Comparison of ENCODE assay signal across 8 cellular contexts in genomic region chr17:49361129-49361901, GRCh38. TPM values are rescaled to one million over a fixed set of nuclear protein-coding genes. Genes with fewer than 3 reads are reported as not detected.
DNase-seq lines count a peak whose midpoint lies in the region; ATAC-seq, FAIRE-seq and TF ChIP-seq lines count a peak whose summit lies in the region.

No MANE protein-coding gene starts in this region.

- H3K9ac ChIP-seq in H1 (replicated peaks in 1 of 4; ENCODE audit: extremely low read depth in 1 of 4, low read depth in 3 of 4, low read length in 3 of 4), result peak overlapping the region; percentile 66 to 97 (median 86)

- no peak for TF ChIP-seq POLR2A in H1 (IDR thresholded peaks at IDR 0.05; ENCODE audit: control extremely low read depth in 1 of 2, low read depth in 2 of 2, low read length in 2 of 2)

- H3K56ac ChIP-seq in H1 (replicated peaks; ENCODE audit: insufficient read length, low read depth, low read length), result peak overlapping the region; percentile 63

- no peak overlapping the region for H2BK20ac ChIP-seq in H1 (ENCODE audit: low read length)

- H3K4me3 ChIP-seq in H1 (ENCODE audit: extremely low read depth in 1 of 4, insufficient read depth in 2 of 4, low read depth in 3 of 4, low read length in 4 of 4) (peak overlapping the region; percentile 86 to 98 (median 89)), mononuclear cell (ENCODE audit: low read length) (peak overlapping the region; percentile 90)

- no peak overlapping the region for H2BK12ac ChIP-seq in H1 (ENCODE audit: low read depth, low read length)

- H3K4ac ChIP-seq in H1 (replicated peaks; ENCODE audit: insufficient read length, low read depth, low read length), result no peak overlapping the region

- H4K8ac ChIP-seq in H1 (ENCODE audit: extremely low read depth, insufficient read depth, low read length), result peak overlapping the region; percentile 88; the same call in 1 of the 2 replicates

- DNase-seq in NCI-H524 (lab: John Stamatoyannopoulos, UW), result peak; percentile 53 to 71
- no peak for DNase-seq in NCI-H524 treated with DMSO at 0.1 percent for 48 hours (lab: John Stamatoyannopoulos, UW)
- DNase-seq in NCI-H460 (ENCODE audit: extremely low read depth, low read depth), result peak; percentile 7
- DNase-seq in activated CD8-positive, alpha-beta memory T cell treated with anti-CD3 and anti-CD28 coated beads for 1 hour (ENCODE audit: extremely low read depth in 1 of 2, low read depth in 1 of 2), result peak; percentile 61 to 77
- DNase-seq in H1 (ENCODE audit: low read depth in 1 of 2, low spot score in 2 of 2), result peak in 1 of 2 experiments; percentile 68
- DNase-seq in stimulated activated CD8-positive, alpha-beta memory T cell treated with anti-CD3 and anti-CD28 coated beads, Interleukin-2, amount 100 ng/mL, for 1 hour (ENCODE audit: low read depth in 2 of 2), result peak; percentile 55 to 65

- H3K79me2 ChIP-seq in H1 (ENCODE audit: control insufficient read depth in 1 of 2, insufficient read depth in 2 of 2, low read length in 2 of 2), result peaks cover 10 to 50% of the 10 kb centered on the region in 2 experiments; a peak in 3 of 4 replicates

- no peak overlapping the region for H3K14ac ChIP-seq in H1 (ENCODE audit: insufficient read length)

- no peak overlapping the region for H2BK15ac ChIP-seq in H1 (ENCODE audit: low read length)

- H4K20me1 ChIP-seq in H1 (replicated peaks in 1 of 2; ENCODE audit: control insufficient read depth in 1 of 2, insufficient read depth in 2 of 2, low read length in 2 of 2), result peaks cover 2 to 4% of the 10 kb centered on the region in 2 experiments

- ATAC-seq in HG02973 (IDR thresholded peaks at IDR 0.05; ENCODE audit: unreplicated experiment), result peak; percentile 24

- no peak overlapping the region for H2BK120ac ChIP-seq in H1 (replicated peaks; ENCODE audit: low read depth, low read length)

- H3K23me2 ChIP-seq in H1 (ENCODE audit: low read depth, low read length), result peaks cover 11% of the 10 kb centered on the region

- no peak overlapping the region for H3K23ac ChIP-seq in H1 (ENCODE audit: insufficient read length)

- peaks cover 5% of the 10 kb centered on the region; the same call in 1 of the 2 replicates for H3K79me1 ChIP-seq in H1 (ENCODE audit: low read depth, low read length)

- 0 out of 2 replicates have a peak overlapping the region, but pooled peaks have one; percentile 56 for H3K18ac ChIP-seq in H1 (ENCODE audit: extremely low read depth, low read length)

- TF ChIP-seq RAD21 in H1 (IDR thresholded peaks at IDR 0.05 in 1 of 2, conservative IDR thresholded peaks at IDR 0.05 in 1 of 2; ENCODE audit: low read depth in 2 of 2, low read length in 2 of 2), result no peak

- H4K91ac ChIP-seq in H1 (replicated peaks; ENCODE audit: insufficient read length, low read length), result no peak overlapping the region

- peak overlapping the region; percentile 97 to 99 for H3K4me2 ChIP-seq in H1 (ENCODE audit: insufficient read depth in 1 of 2, low read depth in 2 of 2, low read length in 2 of 2)

- peak overlapping the region; percentile 82; the same call in 1 of the 2 replicates for H3K27ac ChIP-seq in H1 (ENCODE audit: low read depth, low read length)

- H2BK5ac ChIP-seq in H1 (ENCODE audit: low read depth, low read length), result peak overlapping the region; percentile 79; the same call in 1 of the 2 replicates

- H3K27me3 ChIP-seq in H1 (replicated peaks in 1 of 4; ENCODE audit: control insufficient read depth in 3 of 4, extremely low read depth in 1 of 4, insufficient read depth in 3 of 4, low read length in 3 of 4), result no peaks in the 10 kb centered on the region
- H3K27me3 ChIP-seq in mononuclear cell (ENCODE audit: insufficient read depth, low read length), result no peaks in the 10 kb centered on the region

- CTCF ChIA-PET in H1 (lab: Charles Lee; ENCODE audit: partially characterized antibody), result interaction anchor here (0.9 to 5.0 kb wide), 4 partner anchors 7 to 195 kb away, joined by 3 to 23 read pairs (median 3); no protein-coding TSS in a partner anchor

- H3K4me1 ChIP-seq in H1 (replicated peaks in 1 of 4; ENCODE audit: control insufficient read depth in 3 of 4, insufficient read depth in 4 of 4, low read length in 3 of 4), result peaks cover 5 to 14% (median 7%) of the 10 kb centered on the region in 4 experiments; a peak in 6 of 7 replicates
- peaks cover 57% of the 10 kb centered on the region for H3K4me1 ChIP-seq in mononuclear cell (ENCODE audit: insufficient read depth, low read length)

- no peaks in the 10 kb centered on the region for H3K36me3 ChIP-seq in H1 (ENCODE audit: control insufficient read depth in 2 of 4, insufficient read depth in 4 of 4, low read length in 3 of 4)

- 4% methylated on average over 22 of the region's 52 CpGs; no CpG with 5 or more reads in 1 of the 2 experiments for WGBS in H1 (ENCODE audit: extremely low coverage in 1 of 2, insufficient coverage in 1 of 2, insufficient read length in 1 of 2, insufficient replicate concordance in 2 of 2, low coverage in 1 of 2, low lambda C conversion rate in 2 of 2, missing lambda C conversion rate in 1 of 2), 2 experiments

- no peak overlapping the region for H2AK5ac ChIP-seq in H1 (ENCODE audit: low read depth, low read length)

- TF ChIP-seq EP300 in H1 (IDR thresholded peaks at IDR 0.05; ENCODE audit: borderline replicate concordance in 1 of 2, low read depth in 2 of 2, low read length in 2 of 2), result no peak

- POLR2A ChIA-PET in H1 (lab: Charles Lee; ENCODE audit: partially characterized antibody), result interaction anchor here (0.9 to 1.5 kb wide), 4 partner anchors 11 to 22 kb away, joined by 3 to 4 read pairs (median 4); no protein-coding TSS in a partner anchor

- H3K9me3 ChIP-seq in H1 (ENCODE audit: insufficient read depth in 2 of 2, low read depth in 1 of 2, low read length in 1 of 2) (no peaks in the 10 kb centered on the region), mononuclear cell (ENCODE audit: low read depth, low read length) (no peaks in the 10 kb centered on the region)

- H4K5ac ChIP-seq in H1 (ENCODE audit: insufficient read length, low read depth, low read length), result peak overlapping the region; percentile 22

- FAIRE-seq in H1 (lab: Jason Lieb, UNC), result no peak

- TF ChIP-seq CTCF in H1 (IDR thresholded peaks at IDR 0.05; ENCODE audit: control extremely low read depth in 1 of 3, insufficient read depth in 1 of 3, low read depth in 1 of 3, low read length in 3 of 3), result no peak

- H2AFZ ChIP-seq in H1 (ENCODE audit: low read length), result no peak overlapping the region

TF ChIP-seq in H1, 55 proteins besides CTCF, POLR2A, EP300 and RAD21:
- TF ChIP-seq HDAC2 (IDR thresholded peaks at IDR 0.05; ENCODE audit: borderline replicate concordance in 1 of 2, low read depth in 2 of 2, low read length in 2 of 2) (0 out of 4 replicates have a peak, but pooled peaks of 1 of the 2 experiments have one; percentile 48), TEAD4 (IDR thresholded peaks at IDR 0.05; ENCODE audit: low read depth, low read length) (no peak), SP2 (IDR thresholded peaks at IDR 0.05; ENCODE audit: low read length) (no peak), KDM4A (IDR thresholded peaks at IDR 0.05; ENCODE audit: low read depth, low read length, severe bottlenecking) (peak; percentile 60), ASH2L (IDR thresholded peaks at IDR 0.05; ENCODE audit: low read length) (no peak), JUND (IDR thresholded peaks at IDR 0.05; ENCODE audit: low read length) (no peak), SAP30 (IDR thresholded peaks at IDR 0.05; ENCODE audit: insufficient read depth, insufficient replicate concordance, low read length) (peak; percentile 67), SIX5 (IDR thresholded peaks at IDR 0.05; ENCODE audit: low read depth, low read length) (no peak), SIRT6 (IDR thresholded peaks at IDR 0.05; ENCODE audit: low read length) (no peak), NANOG (IDR thresholded peaks at IDR 0.05; ENCODE audit: insufficient read depth, low read depth, low read length, poor library complexity, severe bottlenecking) (no peak), MAFK (IDR thresholded peaks at IDR 0.05; ENCODE audit: low read depth, low read length) (no peak)

RNA-seq across cellular contexts. Expression of gene ZNF652, which starts 0.7 kb away (rescaled TPM):
- 22.8 and 24.5 TPM in 2 replicates for total RNA-seq in NCI-H460 (2014; rRNA removed; shearing (Covaris generic))
- polyA plus RNA-seq in NCI-H460 (2014; cell fraction: nucleus; rRNA removed), result 9.0 and 11.6 TPM in 2 replicates
- 36.5 and 39.6 TPM in 2 replicates for total RNA-seq in H1 (2021; fragmentation: NEBNext Ultra II Directional; extraction: Animal tissue kit (Norgen Biotek cat#: 25700))
- 7.3 and 13.5 TPM in 2 replicates for polyA plus RNA-seq in H1 (2011; rRNA removed)
- 11.6 TPM for polyA plus RNA-seq in H1 (2011; cell fraction: cytosol; rRNA removed)
- polyA plus RNA-seq in H1 (2011; cell fraction: nucleus; rRNA removed), result 9.3 TPM
- polyA plus RNA-seq in H1 (2012, experiment 1 of 2), result 9.3 to 17.5 TPM (median 12.0 TPM) in 4 replicates
- polyA plus RNA-seq in H1 (2012, experiment 2 of 2), result 2.8 TPM
- 19.5 TPM for polyA plus RNA-seq in H1 (2013, experiment 1 of 2)
- 17.9 TPM for polyA plus RNA-seq in H1 (2013, experiment 2 of 2)
- polyA minus RNA-seq in H1 (2011; rRNA and poly(A)+ RNA removed), result 54.1 and 54.5 TPM in 2 replicates
- polyA minus RNA-seq in H1 (2011; cell fraction: cytosol; rRNA and poly(A)+ RNA removed), result 27.1 TPM
- 36.1 TPM for polyA minus RNA-seq in H1 (2011; cell fraction: nucleus; rRNA and poly(A)+ RNA removed)
- 48.9 TPM for total RNA-seq in mononuclear cell

RNA-seq across cellular contexts. Expression of gene PHB1, which starts 53.4 kb away (rescaled TPM):
- 136 and 142 TPM in 2 replicates for total RNA-seq in NCI-H460 (2014; rRNA removed; shearing (Covaris generic))
- 295 and 325 TPM in 2 replicates for polyA plus RNA-seq in NCI-H460 (2014; cell fraction: nucleus; rRNA removed)
- 386 and 401 TPM in 2 replicates for total RNA-seq in H1 (2021; fragmentation: NEBNext Ultra II Directional; extraction: Animal tissue kit (Norgen Biotek cat#: 25700))
- 419 and 597 TPM in 2 replicates for polyA plus RNA-seq in H1 (2011; rRNA removed)
- 510 TPM for polyA plus RNA-seq in H1 (2011; cell fraction: cytosol; rRNA removed)
- 402 TPM for polyA plus RNA-seq in H1 (2011; cell fraction: nucleus; rRNA removed)
- polyA plus RNA-seq in H1 (2012, experiment 1 of 2), result 394 to 508 TPM (median 469 TPM) in 4 replicates
- polyA plus RNA-seq in H1 (2012, experiment 2 of 2), result 401 TPM
- polyA plus RNA-seq in H1 (2013, experiment 1 of 2), result 170 TPM
- polyA plus RNA-seq in H1 (2013, experiment 2 of 2), result 179 TPM
- polyA minus RNA-seq in H1 (2011; rRNA and poly(A)+ RNA removed), result 690 and 757 TPM in 2 replicates
- polyA minus RNA-seq in H1 (2011; cell fraction: cytosol; rRNA and poly(A)+ RNA removed), result 130 TPM
- polyA minus RNA-seq in H1 (2011; cell fraction: nucleus; rRNA and poly(A)+ RNA removed), result 90.2 TPM
- 28.7 TPM for total RNA-seq in mononuclear cell
